ENCODE assay signal across 1 cellular context in the genomic region with DNA sequence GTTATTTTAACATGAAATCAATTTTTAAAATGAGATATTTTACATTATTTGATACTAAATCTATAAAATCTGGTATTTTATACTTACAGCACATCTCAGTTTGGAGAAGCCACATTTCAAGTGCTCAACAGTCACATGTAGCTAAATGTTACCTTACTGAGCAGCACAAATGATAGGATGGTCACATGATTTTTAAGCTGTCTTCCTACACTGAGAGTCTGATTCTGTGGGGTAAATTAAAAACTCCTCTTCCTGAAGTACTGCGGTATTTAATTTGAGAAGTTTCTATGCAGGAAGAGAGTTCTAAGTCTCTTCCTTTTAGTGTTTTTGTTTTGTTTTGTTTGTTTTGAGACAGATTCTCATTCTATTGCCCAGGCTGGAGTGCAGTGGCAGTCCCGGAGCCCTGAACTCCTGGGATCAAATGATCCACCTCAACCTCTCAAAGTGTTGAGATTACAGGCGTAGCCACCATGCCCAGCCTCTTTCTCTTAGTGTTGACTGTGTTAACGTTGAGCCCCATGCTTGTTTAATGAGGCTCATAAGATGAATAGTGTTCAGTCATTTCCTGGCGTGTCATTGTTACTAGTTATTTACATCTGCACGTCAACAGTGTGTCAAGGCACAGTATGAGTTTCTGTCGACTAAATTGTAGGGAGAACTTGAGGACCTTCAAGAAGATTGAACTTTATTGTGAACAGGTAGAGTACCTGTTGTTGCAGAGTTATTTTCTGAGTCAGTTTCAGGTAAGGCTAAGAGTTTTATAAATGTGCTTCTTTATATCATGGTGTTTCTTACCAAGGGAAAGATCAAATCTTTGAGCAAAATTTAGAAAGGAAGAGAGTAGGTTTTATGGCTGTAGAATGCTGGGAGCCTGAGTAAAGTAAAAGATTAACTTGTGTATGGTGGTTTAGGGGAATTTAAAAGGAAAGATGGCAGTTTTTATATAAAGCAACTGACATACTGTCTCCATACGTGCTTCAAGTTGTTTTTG.
TF ChIP-seq lines count a peak whose summit lies in the region.

No MANE protein-coding gene starts in this region.

TF ChIP-seq in GM12878, 131 proteins besides CTCF, POLR2A, EP300 and RAD21:
- TF ChIP-seq CREM (IDR thresholded peaks at IDR 0.05; ENCODE audit: low read depth) (peak; percentile 52; the same call in 1 of the 2 replicates), JUND (IDR thresholded peaks at IDR 0.05; ENCODE audit: low read depth, low read length) (no peak), ATF7 (IDR thresholded peaks at IDR 0.05; ENCODE audit: low read depth) (0 out of 2 replicates have a peak, but pooled peaks have one; percentile 16), CREB1 (IDR thresholded peaks at IDR 0.05; ENCODE audit: low read depth) (peak; percentile 78), RAD51 (IDR thresholded peaks at IDR 0.05) (peak; percentile 84), STAT3 (IDR thresholded peaks at IDR 0.05; ENCODE audit: low read depth, low read length) (no peak), KLF5 (IDR thresholded peaks at IDR 0.05; ENCODE audit: partially characterized antibody) (peak; percentile 26)
- TF ChIP-seq, protein P1, sequence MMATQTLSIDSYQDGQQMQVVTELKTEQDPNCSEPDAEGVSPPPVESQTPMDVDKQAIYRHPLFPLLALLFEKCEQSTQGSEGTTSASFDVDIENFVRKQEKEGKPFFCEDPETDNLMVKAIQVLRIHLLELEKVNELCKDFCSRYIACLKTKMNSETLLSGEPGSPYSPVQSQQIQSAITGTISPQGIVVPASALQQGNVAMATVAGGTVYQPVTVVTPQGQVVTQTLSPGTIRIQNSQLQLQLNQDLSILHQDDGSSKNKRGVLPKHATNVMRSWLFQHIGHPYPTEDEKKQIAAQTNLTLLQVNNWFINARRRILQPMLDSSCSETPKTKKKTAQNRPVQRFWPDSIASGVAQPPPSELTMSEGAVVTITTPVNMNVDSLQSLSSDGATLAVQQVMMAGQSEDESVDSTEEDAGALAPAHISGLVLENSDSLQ (IDR thresholded peaks at IDR 0.05): peak; percentile 39; the same call in 1 of the 2 replicates
- TF ChIP-seq, protein P2, sequence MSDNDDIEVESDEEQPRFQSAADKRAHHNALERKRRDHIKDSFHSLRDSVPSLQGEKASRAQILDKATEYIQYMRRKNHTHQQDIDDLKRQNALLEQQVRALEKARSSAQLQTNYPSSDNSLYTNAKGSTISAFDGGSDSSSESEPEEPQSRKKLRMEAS (IDR thresholded peaks at IDR 0.05; ENCODE audit: low read depth, low read length): 0 out of 2 replicates have a peak, but pooled peaks have one; percentile 26
TF ChIP-seq in GM12878: peak in this region for 7.
